In genomic region chr20:37095609-37096414, GRCh38 we compare ENCODE assay signal across 1 cellular context.
TF ChIP-seq lines count a peak whose summit lies in the region.

Gene RBL1, minus strand, starts transcription at chr20:37095997. Its CDS starts 69 bp downstream, at chr20:37095928.

TF ChIP-seq in K562, 482 proteins besides CTCF, POLR2A, EP300 and RAD21 (continued from another document and continues in another):
- TF ChIP-seq, protein P1, sequence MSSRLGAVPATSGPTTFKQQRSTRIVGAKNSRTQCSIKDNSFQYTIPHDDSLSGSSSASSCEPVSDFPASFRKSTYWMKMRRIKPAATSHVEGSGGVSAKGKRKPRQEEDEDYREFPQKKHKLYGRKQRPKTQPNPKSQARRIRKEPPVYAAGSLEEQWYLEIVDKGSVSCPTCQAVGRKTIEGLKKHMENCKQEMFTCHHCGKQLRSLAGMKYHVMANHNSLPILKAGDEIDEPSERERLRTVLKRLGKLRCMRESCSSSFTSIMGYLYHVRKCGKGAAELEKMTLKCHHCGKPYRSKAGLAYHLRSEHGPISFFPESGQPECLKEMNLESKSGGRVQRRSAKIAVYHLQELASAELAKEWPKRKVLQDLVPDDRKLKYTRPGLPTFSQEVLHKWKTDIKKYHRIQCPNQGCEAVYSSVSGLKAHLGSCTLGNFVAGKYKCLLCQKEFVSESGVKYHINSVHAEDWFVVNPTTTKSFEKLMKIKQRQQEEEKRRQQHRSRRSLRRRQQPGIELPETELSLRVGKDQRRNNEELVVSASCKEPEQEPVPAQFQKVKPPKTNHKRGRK (tag; IDR thresholded peaks at IDR 0.05), result no peak
- TF ChIP-seq HDAC6 (IDR thresholded peaks at IDR 0.05; ENCODE audit: low read depth, low read length) (no peak), CXXC5 (CRISPR knock-in tag; IDR thresholded peaks at IDR 0.05) (peak; percentile 99), BMI1 (IDR thresholded peaks at IDR 0.05; ENCODE audit: low read length) (peak; percentile 24; the same call in 1 of the 2 replicates), NELFE (IDR thresholded peaks at IDR 0.05; ENCODE audit: insufficient read depth, insufficient read length) (no peak), ZNF217 (CRISPR knock-in tag; IDR thresholded peaks at IDR 0.05) (no peak), SAFB2 (IDR thresholded peaks at IDR 0.05; ENCODE audit: borderline replicate concordance, low read depth, low read length, severe bottlenecking) (no peak), RBM34 (IDR thresholded peaks at IDR 0.05; ENCODE audit: borderline replicate concordance, insufficient read depth, low read length) (no peak), RBM39 (optimal IDR thresholded peaks at IDR 0.05; ENCODE audit: low read depth, low read length) (peak; percentile 40), ZBTB49 (CRISPR knock-in tag; IDR thresholded peaks at IDR 0.05; ENCODE audit: borderline replicate concordance) (peak; percentile 38; the same call in 1 of the 2 replicates), HNRNPH1 (optimal IDR thresholded peaks at IDR 0.05; ENCODE audit: low read depth, low read length) (no peak), CCNT2 (IDR thresholded peaks at IDR 0.05; ENCODE audit: borderline replicate concordance, extremely low read depth, insufficient read length, low read depth, low read length) (no peak), ATF2 (CRISPR knock-in tag; IDR thresholded peaks at IDR 0.05) (no peak), HNRNPUL1 (IDR thresholded peaks at IDR 0.05; ENCODE audit: low read length) (no peak), SPI1 (IDR thresholded peaks at IDR 0.05; ENCODE audit: borderline replicate concordance, low read depth, low read length) (no peak), NR2C1 (IDR thresholded peaks at IDR 0.05) (peak; percentile 78), NR2C1 (tag; IDR thresholded peaks at IDR 0.05) (peak; percentile 86), ZNF174 (CRISPR knock-in tag; IDR thresholded peaks at IDR 0.05) (no peak), CREB1 (IDR thresholded peaks at IDR 0.05) (peak; percentile 76), CREB1 (CRISPR knock-in tag; IDR thresholded peaks at IDR 0.05) (peak; percentile 90), ZNF277 (CRISPR knock-in tag; IDR thresholded peaks at IDR 0.05; ENCODE audit: borderline replicate concordance) (no peak), THAP7 (CRISPR knock-in tag; IDR thresholded peaks at IDR 0.05) (no peak; the same call in 1 of the 2 replicates), ZNF23 (CRISPR knock-in tag; IDR thresholded peaks at IDR 0.05) (no peak), CAMTA2 (CRISPR knock-in tag; conservative IDR thresholded peaks at IDR 0.05) (no peak), TGIF2 (CRISPR knock-in tag; IDR thresholded peaks at IDR 0.05) (peak; percentile 92; the same call in 1 of the 2 replicates), CREB5 (CRISPR knock-in tag; IDR thresholded peaks at IDR 0.05) (no peak), PML (IDR thresholded peaks at IDR 0.05; ENCODE audit: low read length) (peak; percentile 68), SMARCA4 (IDR thresholded peaks at IDR 0.05) (no peak), RBM15 (IDR thresholded peaks at IDR 0.05; ENCODE audit: insufficient read depth, low read length) (no peak), HSF4 (CRISPR knock-in tag; IDR thresholded peaks at IDR 0.05; ENCODE audit: borderline replicate concordance) (0 out of 2 replicates have a peak, but pooled peaks have one; percentile 17), PRPF4 (IDR thresholded peaks at IDR 0.05; ENCODE audit: insufficient read depth, low read depth, low read length, poor library complexity, severe bottlenecking) (no peak), OTX1 (CRISPR knock-in tag; IDR thresholded peaks at IDR 0.05) (peak; percentile 58; the same call in 1 of the 2 replicates), ZNF224 (CRISPR knock-in tag; IDR thresholded peaks at IDR 0.05) (0 out of 2 replicates have a peak, but pooled peaks have one; percentile 47), PHF20 (IDR thresholded peaks at IDR 0.05; ENCODE audit: partially characterized antibody) (peak; percentile 81), ZFP30 (CRISPR knock-in tag; IDR thresholded peaks at IDR 0.05; ENCODE audit: borderline replicate concordance) (no peak), ZNF778 (CRISPR knock-in tag; IDR thresholded peaks at IDR 0.05) (no peak), MBD2 (IDR thresholded peaks at IDR 0.05; ENCODE audit: borderline replicate concordance, low read depth) (peak; percentile 72), TEAD2 (tag; IDR thresholded peaks at IDR 0.05) (no peak), HCFC1 (IDR thresholded peaks at IDR 0.05; ENCODE audit: low read depth, low read length) (peak; percentile 93), NRF1 (conservative IDR thresholded peaks at IDR 0.05 in 1 of 2, IDR thresholded peaks at IDR 0.05 in 1 of 2) (peak; percentile 64 to 74), GABPA (tag; conservative IDR thresholded peaks at IDR 0.05; ENCODE audit: low read depth) (peak; percentile 72), DEAF1 (CRISPR knock-in tag; IDR thresholded peaks at IDR 0.05) (no peak), ARID2 (IDR thresholded peaks at IDR 0.05) (no peak), CC2D1A (IDR thresholded peaks at IDR 0.05) (peak; percentile 65; the same call in 1 of the 2 replicates), ZFX (CRISPR knock-in tag; IDR thresholded peaks at IDR 0.05) (peak; percentile 82), CGGBP1 (CRISPR knock-in tag; IDR thresholded peaks at IDR 0.05) (no peak), ZNF280B (CRISPR knock-in tag; IDR thresholded peaks at IDR 0.05) (no peak)
- TF ChIP-seq, protein P2, sequence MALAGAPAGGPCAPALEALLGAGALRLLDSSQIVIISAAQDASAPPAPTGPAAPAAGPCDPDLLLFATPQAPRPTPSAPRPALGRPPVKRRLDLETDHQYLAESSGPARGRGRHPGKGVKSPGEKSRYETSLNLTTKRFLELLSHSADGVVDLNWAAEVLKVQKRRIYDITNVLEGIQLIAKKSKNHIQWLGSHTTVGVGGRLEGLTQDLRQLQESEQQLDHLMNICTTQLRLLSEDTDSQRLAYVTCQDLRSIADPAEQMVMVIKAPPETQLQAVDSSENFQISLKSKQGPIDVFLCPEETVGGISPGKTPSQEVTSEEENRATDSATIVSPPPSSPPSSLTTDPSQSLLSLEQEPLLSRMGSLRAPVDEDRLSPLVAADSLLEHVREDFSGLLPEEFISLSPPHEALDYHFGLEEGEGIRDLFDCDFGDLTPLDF (CRISPR knock-in tag; IDR thresholded peaks at IDR 0.05), result peak; percentile 100
- TF ChIP-seq, protein P3, sequence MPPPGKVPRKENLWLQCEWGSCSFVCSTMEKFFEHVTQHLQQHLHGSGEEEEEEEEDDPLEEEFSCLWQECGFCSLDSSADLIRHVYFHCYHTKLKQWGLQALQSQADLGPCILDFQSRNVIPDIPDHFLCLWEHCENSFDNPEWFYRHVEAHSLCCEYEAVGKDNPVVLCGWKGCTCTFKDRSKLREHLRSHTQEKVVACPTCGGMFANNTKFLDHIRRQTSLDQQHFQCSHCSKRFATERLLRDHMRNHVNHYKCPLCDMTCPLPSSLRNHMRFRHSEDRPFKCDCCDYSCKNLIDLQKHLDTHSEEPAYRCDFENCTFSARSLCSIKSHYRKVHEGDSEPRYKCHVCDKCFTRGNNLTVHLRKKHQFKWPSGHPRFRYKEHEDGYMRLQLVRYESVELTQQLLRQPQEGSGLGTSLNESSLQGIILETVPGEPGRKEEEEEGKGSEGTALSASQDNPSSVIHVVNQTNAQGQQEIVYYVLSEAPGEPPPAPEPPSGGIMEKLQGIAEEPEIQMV (tag; conservative IDR thresholded peaks at IDR 0.05; ENCODE audit: low read depth), result no peak
- TF ChIP-seq, protein P4, sequence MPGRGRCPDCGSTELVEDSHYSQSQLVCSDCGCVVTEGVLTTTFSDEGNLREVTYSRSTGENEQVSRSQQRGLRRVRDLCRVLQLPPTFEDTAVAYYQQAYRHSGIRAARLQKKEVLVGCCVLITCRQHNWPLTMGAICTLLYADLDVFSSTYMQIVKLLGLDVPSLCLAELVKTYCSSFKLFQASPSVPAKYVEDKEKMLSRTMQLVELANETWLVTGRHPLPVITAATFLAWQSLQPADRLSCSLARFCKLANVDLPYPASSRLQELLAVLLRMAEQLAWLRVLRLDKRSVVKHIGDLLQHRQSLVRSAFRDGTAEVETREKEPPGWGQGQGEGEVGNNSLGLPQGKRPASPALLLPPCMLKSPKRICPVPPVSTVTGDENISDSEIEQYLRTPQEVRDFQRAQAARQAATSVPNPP (IDR thresholded peaks at IDR 0.05; ENCODE audit: borderline replicate concordance, insufficient read depth, insufficient read length), result no peak
